In genomic region chr14:24113801-24114535, GRCh38 we compare ENCODE assay signal across 8 cellular contexts. TPM values are rescaled to one million over a fixed set of nuclear protein-coding genes. Genes with fewer than 3 reads are reported as not detected.
A peak's percentile ranks its signal among the peaks of the same experiment; 100 is the strongest.
DNase-seq lines count a peak whose midpoint lies in the region; ATAC-seq, FAIRE-seq and TF ChIP-seq lines count a peak whose summit lies in the region.

No MANE protein-coding gene starts in this region.

- H3K56ac ChIP-seq in H1 (replicated peaks; ENCODE audit: insufficient read length, low read depth, low read length), result peak overlapping the region; percentile 12

- no peak for FAIRE-seq in H1 (lab: Jason Lieb, UNC)

- peak; percentile 17 for ATAC-seq in CD4-positive, CD25-positive, alpha-beta regulatory T cell (ENCODE audit: low read depth in 2 of 2)
- ATAC-seq in GM19455 (IDR thresholded peaks at IDR 0.05; ENCODE audit: unreplicated experiment), result peak; percentile 32

- H3K4me3 ChIP-seq in CD4-positive, CD25-positive, alpha-beta regulatory T cell (ENCODE audit: low read depth, low read length), result peak overlapping the region; percentile 92
- peak overlapping the region; percentile 65 for H3K4me3 ChIP-seq in HL-60 (replicated peaks; ENCODE audit: insufficient read depth, low read length)
- peak overlapping the region; percentile 68 to 89 (median 76) for H3K4me3 ChIP-seq in H1 (ENCODE audit: extremely low read depth in 1 of 4, insufficient read depth in 2 of 4, low read depth in 3 of 4, low read length in 4 of 4)

- H3K4me3 Mint-ChIP-seq in CD4-positive, CD25-positive, alpha-beta regulatory T cell, result peak overlapping the region; percentile 92 to 97 (median 94)

- peaks cover 8 to 47% (median 26%) of the 10 kb centered on the region in 4 donors for H3K4me1 Mint-ChIP-seq in CD4-positive, CD25-positive, alpha-beta regulatory T cell

- peak overlapping the region; percentile 83 for H4K91ac ChIP-seq in H1 (replicated peaks; ENCODE audit: insufficient read length, low read length)

- H3K27ac ChIP-seq in CD4-positive, CD25-positive, alpha-beta regulatory T cell (ENCODE audit: insufficient read depth, low read length, poor library complexity, severe bottlenecking), result peak overlapping the region; percentile 100
- H3K27ac ChIP-seq in HL-60 (replicated peaks), result peak overlapping the region; percentile 97
- peak overlapping the region; percentile 54; the same call in 1 of the 2 replicates for H3K27ac ChIP-seq in H1 (ENCODE audit: low read depth, low read length)

- peaks cover 0 to 10% of the 10 kb centered on the region in 2 experiments; a peak in 2 of 4 replicates for H3K79me2 ChIP-seq in H1 (ENCODE audit: control insufficient read depth in 1 of 2, insufficient read depth in 2 of 2, low read length in 2 of 2)

- peak overlapping the region; percentile 85 to 91 for H3K4me2 ChIP-seq in H1 (ENCODE audit: insufficient read depth in 1 of 2, low read depth in 2 of 2, low read length in 2 of 2)

- peak overlapping the region; percentile 8 for H3K14ac ChIP-seq in H1 (ENCODE audit: insufficient read length)

- TF ChIP-seq RAD21 in H1 (IDR thresholded peaks at IDR 0.05 in 1 of 2, conservative IDR thresholded peaks at IDR 0.05 in 1 of 2; ENCODE audit: low read depth in 2 of 2, low read length in 2 of 2), result no peak

- H2BK20ac ChIP-seq in H1 (ENCODE audit: low read length), result no peak overlapping the region; the same call in 1 of the 2 replicates

- H2BK120ac ChIP-seq in H1 (replicated peaks; ENCODE audit: low read depth, low read length), result no peak overlapping the region

- peak overlapping the region; percentile 89 for H2AFZ ChIP-seq in H1 (ENCODE audit: low read length)

- peaks cover 22% of the 10 kb centered on the region for H3K36me3 Mint-ChIP-seq in CD4-positive, CD25-positive, alpha-beta regulatory T cell

- no peak for TF ChIP-seq POLR2A in H1 (IDR thresholded peaks at IDR 0.05; ENCODE audit: control extremely low read depth in 1 of 2, low read depth in 2 of 2, low read length in 2 of 2)

- H4K20me1 ChIP-seq in H1 (replicated peaks in 1 of 2; ENCODE audit: control insufficient read depth in 1 of 2, insufficient read depth in 2 of 2, low read length in 2 of 2), result no peaks in the 10 kb centered on the region

- no peaks in the 10 kb centered on the region for H3K27me3 Mint-ChIP-seq in CD4-positive, CD25-positive, alpha-beta regulatory T cell

- H2BK15ac ChIP-seq in H1 (ENCODE audit: low read length), result no peak overlapping the region; the same call in 1 of the 2 replicates

- H2BK5ac ChIP-seq in H1 (ENCODE audit: low read depth, low read length), result peak overlapping the region; percentile 100

- peak; percentile 72 to 92 (median 88) for DNase-seq in CD4-positive, CD25-positive, alpha-beta regulatory T cell
- DNase-seq in HL-60 (ENCODE audit: low read depth in 1 of 2, low spot score in 1 of 2) (peak; percentile 79 to 93), NOMO-1 (lab: John Stamatoyannopoulos, UW; ENCODE audit: unreplicated experiment in 2 of 2) (peak; percentile 88 to 91), H1 (ENCODE audit: low read depth in 1 of 2, low spot score in 2 of 2) (peak; percentile 54 to 81), mesenteric fat pad (ENCODE audit: low spot score) (peak; percentile 95)
- peak; percentile 68 to 73 (median 71) for DNase-seq in activated CD8-positive, alpha-beta memory T cell treated with anti-CD3 and anti-CD28 coated beads for 48 hours (ENCODE audit: low read depth in 2 of 3, low spot score in 2 of 3)
- DNase-seq in stimulated activated CD8-positive, alpha-beta memory T cell treated with anti-CD3 and anti-CD28 coated beads, Interleukin-15, amount 100 ng/mL, for 1 hour (ENCODE audit: low read depth), result peak; percentile 52

- 4% methylated on average over 38 of the region's 42 CpGs; no CpG with 5 or more reads in 1 of the 2 experiments for WGBS in H1 (ENCODE audit: extremely low coverage in 1 of 2, insufficient coverage in 1 of 2, insufficient read length in 1 of 2, insufficient replicate concordance in 2 of 2, low coverage in 1 of 2, low lambda C conversion rate in 2 of 2, missing lambda C conversion rate in 1 of 2), 2 experiments

- H4K5ac ChIP-seq in H1 (ENCODE audit: insufficient read length, low read depth, low read length), result peak overlapping the region; percentile 82

- H4K8ac ChIP-seq in H1 (ENCODE audit: extremely low read depth, insufficient read depth, low read length), result peak overlapping the region; percentile 93

- peak overlapping the region; percentile 80; the same call in 1 of the 2 replicates for H2BK12ac ChIP-seq in H1 (ENCODE audit: low read depth, low read length)

- POLR2A ChIA-PET in H1 (lab: Charles Lee; ENCODE audit: partially characterized antibody), result interaction anchor here (1.0 to 7.1 kb wide), 22 partner anchors 10 to 533 kb away, joined by 3 to 125 read pairs (median 5); partner anchors contain the start of genes CARMIL3, DHRS4L2, EMC9 and FITM1

- no peaks in the 10 kb centered on the region for H3K9me3 ChIP-seq in CD4-positive, CD25-positive, alpha-beta regulatory T cell (ENCODE audit: control insufficient read depth in 2 of 2, low read length in 2 of 2)
- no peaks in the 10 kb centered on the region for H3K9me3 ChIP-seq in H1 (ENCODE audit: insufficient read depth in 2 of 2, low read depth in 1 of 2, low read length in 1 of 2)

- H3K23me2 ChIP-seq in H1 (ENCODE audit: low read depth, low read length), result peaks cover 7% of the 10 kb centered on the region

- H3K79me1 ChIP-seq in H1 (ENCODE audit: low read depth, low read length), result peaks cover 5% of the 10 kb centered on the region; the same call in 1 of the 2 replicates

- TF ChIP-seq EP300 in H1 (IDR thresholded peaks at IDR 0.05; ENCODE audit: borderline replicate concordance in 1 of 2, low read depth in 2 of 2, low read length in 2 of 2), result no peak

- H3K18ac ChIP-seq in H1 (ENCODE audit: extremely low read depth, low read length), result peak overlapping the region; percentile 90

- H3K4me1 ChIP-seq in CD4-positive, CD25-positive, alpha-beta regulatory T cell (ENCODE audit: control insufficient read depth, insufficient read depth, low read length, poor library complexity, severe bottlenecking), result peaks cover 35% of the 10 kb centered on the region
- peaks cover 0 to 4% (median 2%) of the 10 kb centered on the region in 4 experiments; a peak in 5 of 7 replicates for H3K4me1 ChIP-seq in H1 (replicated peaks in 1 of 4; ENCODE audit: control insufficient read depth in 3 of 4, insufficient read depth in 4 of 4, low read length in 3 of 4)

- H3K27ac Mint-ChIP-seq in CD4-positive, CD25-positive, alpha-beta regulatory T cell, result peak overlapping the region; percentile 98 to 100 (median 100)

- peak overlapping the region; percentile 65 for H3K4ac ChIP-seq in H1 (replicated peaks; ENCODE audit: insufficient read length, low read depth, low read length)

- peaks cover 23% of the 10 kb centered on the region for H3K36me3 ChIP-seq in CD4-positive, CD25-positive, alpha-beta regulatory T cell (ENCODE audit: control insufficient read depth, insufficient read depth, low read length)
- H3K36me3 ChIP-seq in H1 (ENCODE audit: control insufficient read depth in 2 of 4, insufficient read depth in 4 of 4, low read length in 3 of 4), result peaks cover 9 to 18% (median 14%) of the 10 kb centered on the region in 4 experiments

- no peak for TF ChIP-seq CTCF in HL-60 (IDR thresholded peaks at IDR 0.05; ENCODE audit: insufficient read depth, low read length)
- TF ChIP-seq CTCF in H1 (IDR thresholded peaks at IDR 0.05; ENCODE audit: control extremely low read depth in 1 of 3, insufficient read depth in 1 of 3, low read depth in 1 of 3, low read length in 3 of 3), result no peak

- H2AK5ac ChIP-seq in H1 (ENCODE audit: low read depth, low read length), result no peak overlapping the region

- no peak overlapping the region for H3K23ac ChIP-seq in H1 (ENCODE audit: insufficient read length)

- CTCF ChIA-PET in H1 (lab: Charles Lee; ENCODE audit: partially characterized antibody), result interaction anchor here (0.6 to 2.7 kb wide), 17 partner anchors 13 to 322 kb away, joined by 3 to 20 read pairs (median 4); partner anchors contain the start of genes EMC9, IRF9, PCK2 and PSME2

- peaks cover 0 to under 1% (median 0%) of the 10 kb centered on the region in 7 donors for H3K9me3 Mint-ChIP-seq in CD4-positive, CD25-positive, alpha-beta regulatory T cell

- H3K27me3 ChIP-seq in CD4-positive, CD25-positive, alpha-beta regulatory T cell (ENCODE audit: control insufficient read depth, insufficient read depth, low read length), result no peaks in the 10 kb centered on the region
- H3K27me3 ChIP-seq in HL-60 (ENCODE audit: insufficient read depth, poor library complexity, severe bottlenecking) (no peaks in the 10 kb centered on the region), H1 (replicated peaks in 1 of 4; ENCODE audit: control insufficient read depth in 3 of 4, extremely low read depth in 1 of 4, insufficient read depth in 3 of 4, low read length in 3 of 4) (no peaks in the 10 kb centered on the region)

- H3K9ac ChIP-seq in H1 (replicated peaks in 1 of 4; ENCODE audit: extremely low read depth in 1 of 4, low read depth in 3 of 4, low read length in 3 of 4), result peak overlapping the region in 3 of 4 experiments; percentile 49 to 72 (median 71); a peak in 5 of 7 replicates

RNA-seq across cellular contexts. Expression of gene DCAF11, which starts 0.6 kb away (rescaled TPM):
- 97.8 TPM for total RNA-seq in CD4-positive, CD25-positive, alpha-beta regulatory T cell
- 10 to 100 TPM; 73.4 to 95.7 (median 82.3) TPM for polyA plus RNA-seq in CD4-positive, CD25-positive, alpha-beta regulatory T cell
- total RNA-seq in H1 (2021; fragmentation: NEBNext Ultra II Directional; extraction: Animal tissue kit (Norgen Biotek cat#: 25700)), result 63.6 and 67.2 TPM in 2 replicates
- polyA plus RNA-seq in H1 (2011; rRNA removed), result 60.4 and 74.6 TPM in 2 replicates
- polyA plus RNA-seq in H1 (2011; cell fraction: cytosol; rRNA removed), result 80.4 TPM
- 82.9 TPM for polyA plus RNA-seq in H1 (2011; cell fraction: nucleus; rRNA removed)
- polyA plus RNA-seq in H1 (2012, experiment 1 of 2), result 58.7 to 73.6 TPM (median 70.9 TPM) in 4 replicates
- 77.2 TPM for polyA plus RNA-seq in H1 (2012, experiment 2 of 2)
- polyA plus RNA-seq in H1 (2013, experiment 1 of 2), result 30.0 TPM
- polyA plus RNA-seq in H1 (2013, experiment 2 of 2), result 30.0 TPM
- 83.6 and 86.0 TPM in 2 replicates for polyA minus RNA-seq in H1 (2011; rRNA and poly(A)+ RNA removed)
- polyA minus RNA-seq in H1 (2011; cell fraction: cytosol; rRNA and poly(A)+ RNA removed), result 46.2 TPM
- 55.6 TPM for polyA minus RNA-seq in H1 (2011; cell fraction: nucleus; rRNA and poly(A)+ RNA removed)
- total RNA-seq in mesenteric fat pad, result 31.7 TPM

RNA-seq across cellular contexts. Expression of gene NRL, which starts 0.8 kb away (rescaled TPM):
- total RNA-seq in CD4-positive, CD25-positive, alpha-beta regulatory T cell, result 2.8 TPM
- polyA plus RNA-seq in CD4-positive, CD25-positive, alpha-beta regulatory T cell, result 1 to 10 TPM; 1.9 to 2.9 (median 2.1) TPM
- total RNA-seq in H1 (2021; fragmentation: NEBNext Ultra II Directional; extraction: Animal tissue kit (Norgen Biotek cat#: 25700)), result 1.1 TPM in 2 replicates
- polyA plus RNA-seq in H1 (2011; rRNA removed), result 2.1 and 2.2 TPM in 2 replicates
- polyA plus RNA-seq in H1 (2011; cell fraction: cytosol; rRNA removed), result 1.9 TPM
- 1.8 TPM for polyA plus RNA-seq in H1 (2011; cell fraction: nucleus; rRNA removed)
- polyA plus RNA-seq in H1 (2012, experiment 1 of 2), result 0.39 to 1.3 TPM (median 0.65 TPM) in 4 replicates
- 1.0 TPM for polyA plus RNA-seq in H1 (2012, experiment 2 of 2)
- 1.1 TPM for polyA plus RNA-seq in H1 (2013, experiment 1 of 2)
- polyA plus RNA-seq in H1 (2013, experiment 2 of 2), result 1.3 TPM
- polyA minus RNA-seq in H1 (2011; rRNA and poly(A)+ RNA removed), result 0.95 and 1.5 TPM in 2 replicates
- 0.51 TPM for polyA minus RNA-seq in H1 (2011; cell fraction: cytosol; rRNA and poly(A)+ RNA removed)
- 2.5 TPM for polyA minus RNA-seq in H1 (2011; cell fraction: nucleus; rRNA and poly(A)+ RNA removed)
- total RNA-seq in mesenteric fat pad, result 1.6 TPM

RNA-seq across cellular contexts. Expression of gene FITM1, which starts 16.5 kb away (rescaled TPM):
- total RNA-seq in CD4-positive, CD25-positive, alpha-beta regulatory T cell, result 1.1 TPM
- polyA plus RNA-seq in CD4-positive, CD25-positive, alpha-beta regulatory T cell, result under 1 TPM in 3 of 4 donors, not detected in 1; 0.20 to 0.42 (median 0.24) TPM
- 0.33 and 0.76 TPM in 2 replicates for total RNA-seq in H1 (2021; fragmentation: NEBNext Ultra II Directional; extraction: Animal tissue kit (Norgen Biotek cat#: 25700))
- 0.53 and 0.80 TPM in 2 replicates for polyA plus RNA-seq in H1 (2011; rRNA removed)
- 0.31 TPM for polyA plus RNA-seq in H1 (2011; cell fraction: cytosol; rRNA removed)
- polyA plus RNA-seq in H1 (2011; cell fraction: nucleus; rRNA removed), result 1.1 TPM
- polyA plus RNA-seq in H1 (2012, experiment 1 of 2), result 0.17 to 0.74 TPM (median 0.45 TPM) in 3 of 4 replicates, not detected in the other
- polyA plus RNA-seq in H1 (2012, experiment 2 of 2), result 0.39 TPM
- 0.39 TPM for polyA plus RNA-seq in H1 (2013, experiment 1 of 2)
- 0.13 TPM for polyA plus RNA-seq in H1 (2013, experiment 2 of 2)
- 0.29 TPM in 1 of 2 replicates, not detected in the other for polyA minus RNA-seq in H1 (2011; rRNA and poly(A)+ RNA removed)
- polyA minus RNA-seq in H1 (2011; cell fraction: cytosol; rRNA and poly(A)+ RNA removed), result not detected
- not detected for polyA minus RNA-seq in H1 (2011; cell fraction: nucleus; rRNA and poly(A)+ RNA removed)
- 0.58 TPM for total RNA-seq in mesenteric fat pad

RNA-seq across cellular contexts. Expression of gene PCK2, which starts 19.9 kb away (rescaled TPM):
- 21.0 TPM for total RNA-seq in CD4-positive, CD25-positive, alpha-beta regulatory T cell
- polyA plus RNA-seq in CD4-positive, CD25-positive, alpha-beta regulatory T cell, result 10 to 100 TPM; 26.3 to 32.2 (median 27.8) TPM
- 79.3 and 81.9 TPM in 2 replicates for total RNA-seq in H1 (2021; fragmentation: NEBNext Ultra II Directional; extraction: Animal tissue kit (Norgen Biotek cat#: 25700))
- 115 and 221 TPM in 2 replicates for polyA plus RNA-seq in H1 (2011; rRNA removed)
- 165 TPM for polyA plus RNA-seq in H1 (2011; cell fraction: cytosol; rRNA removed)
- 263 TPM for polyA plus RNA-seq in H1 (2011; cell fraction: nucleus; rRNA removed)
- 63.9 to 105 TPM (median 99.4 TPM) in 4 replicates for polyA plus RNA-seq in H1 (2012, experiment 1 of 2)
- polyA plus RNA-seq in H1 (2012, experiment 2 of 2), result 105 TPM
- 67.3 TPM for polyA plus RNA-seq in H1 (2013, experiment 1 of 2)
- polyA plus RNA-seq in H1 (2013, experiment 2 of 2), result 67.0 TPM
- 75.2 and 96.9 TPM in 2 replicates for polyA minus RNA-seq in H1 (2011; rRNA and poly(A)+ RNA removed)
- polyA minus RNA-seq in H1 (2011; cell fraction: cytosol; rRNA and poly(A)+ RNA removed), result 79.0 TPM
- polyA minus RNA-seq in H1 (2011; cell fraction: nucleus; rRNA and poly(A)+ RNA removed), result 63.1 TPM
- total RNA-seq in mesenteric fat pad, result 39.1 TPM

RNA-seq across cellular contexts. Expression of gene PSME1, which starts 22.0 kb away (rescaled TPM):
- total RNA-seq in CD4-positive, CD25-positive, alpha-beta regulatory T cell, result 294 TPM
- 1,000 to 10,000 TPM in 1 of 4 donors, 100 to 1,000 TPM in 3; 698 to 1,230 (median 866) TPM for polyA plus RNA-seq in CD4-positive, CD25-positive, alpha-beta regulatory T cell
- total RNA-seq in H1 (2021; fragmentation: NEBNext Ultra II Directional; extraction: Animal tissue kit (Norgen Biotek cat#: 25700)), result 85.9 and 91.7 TPM in 2 replicates
- 57.4 and 74.9 TPM in 2 replicates for polyA plus RNA-seq in H1 (2011; rRNA removed)
- 62.9 TPM for polyA plus RNA-seq in H1 (2011; cell fraction: cytosol; rRNA removed)
- 52.4 TPM for polyA plus RNA-seq in H1 (2011; cell fraction: nucleus; rRNA removed)
- polyA plus RNA-seq in H1 (2012, experiment 1 of 2), result 113 to 118 TPM (median 116 TPM) in 4 replicates
- polyA plus RNA-seq in H1 (2012, experiment 2 of 2), result 77.2 TPM
- polyA plus RNA-seq in H1 (2013, experiment 1 of 2), result 86.1 TPM
- 80.8 TPM for polyA plus RNA-seq in H1 (2013, experiment 2 of 2)
- polyA minus RNA-seq in H1 (2011; rRNA and poly(A)+ RNA removed), result 16.0 and 19.0 TPM in 2 replicates
- 15.7 TPM for polyA minus RNA-seq in H1 (2011; cell fraction: cytosol; rRNA and poly(A)+ RNA removed)
- 13.6 TPM for polyA minus RNA-seq in H1 (2011; cell fraction: nucleus; rRNA and poly(A)+ RNA removed)
- total RNA-seq in mesenteric fat pad, result 121 TPM

Comparison
In these comparisons a context has a peak if more than half of its experiments do, and no peak if none do; other contexts are left out.
1. Peak in every context shown above with its lines: DNase-seq, ATAC-seq, H3K4me3 ChIP-seq and H3K27ac ChIP-seq.